1 cellular context compared by ENCODE assay signal in genomic region chr2:195470622-195471021, GRCh38.
TF ChIP-seq lines count a peak whose summit lies in the region.

No MANE protein-coding gene starts in this region.

TF ChIP-seq in GM23338, 12 proteins besides CTCF, POLR2A, EP300 and RAD21 (continued from another document):
- no peak for TF ChIP-seq ZNF462 (CRISPR knock-in tag; IDR thresholded peaks at IDR 0.05)
- no peak for TF ChIP-seq EZH2 (IDR thresholded peaks at IDR 0.05; ENCODE audit: low read depth, unreplicated experiment)
- no peak for TF ChIP-seq ZNF331 (CRISPR knock-in tag; IDR thresholded peaks at IDR 0.05; ENCODE audit: low read depth)
